In the genomic region with DNA sequence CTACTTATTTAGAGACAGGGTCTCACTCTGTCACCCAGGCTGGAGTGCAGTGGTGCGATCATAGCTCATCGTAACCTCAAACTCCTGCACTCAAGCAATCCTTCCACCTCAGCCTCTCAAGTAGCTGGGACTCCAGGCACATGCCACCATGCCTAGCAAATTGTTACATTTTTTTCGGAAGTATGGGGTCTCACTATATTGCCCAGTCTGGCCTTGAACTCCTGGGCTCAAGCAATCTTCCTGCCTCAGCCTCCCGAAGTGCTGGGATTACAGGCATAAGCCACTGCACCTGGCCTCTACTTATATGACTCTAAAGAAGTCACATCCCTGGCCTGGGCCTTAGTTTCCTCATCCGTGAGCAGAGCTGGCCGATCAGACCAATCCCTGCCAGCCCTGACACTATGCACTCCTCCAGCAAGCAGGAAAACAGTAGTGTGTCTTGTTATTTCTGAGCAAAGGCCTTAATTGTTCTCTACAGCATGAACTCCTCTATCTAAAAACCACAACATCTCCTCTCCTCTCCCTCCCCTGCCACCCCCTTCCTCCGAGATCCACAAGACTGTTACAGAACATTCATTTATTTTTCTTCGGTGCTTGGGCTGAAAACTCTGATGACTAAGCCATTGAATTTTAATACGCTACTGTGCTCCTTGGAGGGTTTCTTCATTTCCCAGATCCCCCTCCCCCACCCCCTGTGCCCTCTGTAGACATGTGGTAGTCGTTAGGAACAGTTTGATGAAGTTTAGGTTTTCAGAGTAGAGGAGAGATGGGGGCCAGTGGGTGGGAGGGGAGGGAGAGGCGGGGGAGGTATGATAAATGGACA, we compare ENCODE assay signal across 1 cellular context.
TF ChIP-seq lines count a peak whose summit lies in the region.

No MANE protein-coding gene starts in this region.

TF ChIP-seq in H1, 55 proteins besides CTCF, POLR2A, EP300 and RAD21:
- TF ChIP-seq YY1 (IDR thresholded peaks at IDR 0.05; ENCODE audit: low read depth, low read length): no peak
- no peak for TF ChIP-seq SAP30 (IDR thresholded peaks at IDR 0.05; ENCODE audit: insufficient read depth, insufficient replicate concordance, low read length)
- no peak for TF ChIP-seq TCF12 (IDR thresholded peaks at IDR 0.05; ENCODE audit: low read depth, low read length)
- no peak for TF ChIP-seq BACH1 (IDR thresholded peaks at IDR 0.05; ENCODE audit: low read length)
